Comparison of ENCODE assay signal across 8 cellular contexts in the genomic region with DNA sequence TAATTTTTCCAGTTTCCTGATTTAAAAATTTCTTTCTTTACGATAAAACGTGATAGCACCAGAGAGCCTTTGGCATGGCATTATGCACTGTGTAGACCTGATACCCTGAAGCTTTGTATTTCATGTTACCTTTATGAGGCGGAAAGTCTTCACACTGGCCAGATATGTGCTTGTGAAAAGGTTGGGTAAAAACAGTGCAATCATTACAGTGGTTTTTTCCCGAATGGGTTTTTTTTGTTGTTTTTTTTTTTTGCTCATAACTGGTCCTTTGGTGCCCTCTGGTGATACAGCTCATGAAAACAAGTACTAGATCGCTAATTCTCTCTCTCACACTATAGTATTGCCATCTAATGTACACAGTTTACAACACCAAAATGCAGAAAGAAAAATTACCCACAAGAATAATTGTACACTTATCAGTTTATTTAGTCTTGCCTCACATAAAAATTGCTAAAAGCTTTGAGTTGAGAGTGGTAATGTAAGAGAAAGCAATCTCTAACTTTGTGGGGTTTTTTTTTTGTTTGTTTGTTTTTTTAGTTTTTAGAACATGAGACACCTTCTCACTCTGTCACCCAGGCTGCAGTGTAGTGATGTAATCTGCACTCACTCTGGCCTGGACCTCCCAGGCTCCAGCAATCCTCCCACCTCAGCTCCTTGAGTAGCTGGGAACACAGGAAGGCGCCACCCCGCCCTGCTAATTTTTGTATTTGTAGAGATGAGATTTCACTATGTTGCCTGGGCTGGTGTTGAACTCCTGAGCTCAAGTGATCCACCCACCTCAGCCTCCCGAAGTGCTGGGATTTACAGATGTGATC. TPM values are rescaled to one million over a fixed set of nuclear protein-coding genes. Genes with fewer than 3 reads are reported as not detected.
DNase-seq lines count a peak whose midpoint lies in the region; ATAC-seq, FAIRE-seq and TF ChIP-seq lines count a peak whose summit lies in the region.

No MANE protein-coding gene starts in this region.

- TF ChIP-seq CTCF in HEK293 (tag by site-specific recombination; IDR thresholded peaks at IDR 0.05) = peak; percentile 25; the same call in 1 of the 2 replicates
- peak; percentile 52 for TF ChIP-seq CTCF in bronchial epithelial cell (IDR thresholded peaks at IDR 0.05; ENCODE audit: insufficient read depth, low read length, severe bottlenecking)
- TF ChIP-seq CTCF in upper lobe of left lung (IDR thresholded peaks at IDR 0.05) = peak in 4 of 6 experiments; percentile 9 to 36 (median 23)

- ATAC-seq in left lobe of liver = peak; percentile 86
- ATAC-seq in upper lobe of left lung (ENCODE audit: low FRiP score in 2 of 2) = peak; percentile 61 to 75

- H3K4me3 ChIP-seq in HEK293 (ENCODE audit: low read depth, low read length) (no peak overlapping the region), bronchial epithelial cell (ENCODE audit: low read depth, low read length) (no peak overlapping the region), upper lobe of left lung (no peak overlapping the region)

- H3K27ac ChIP-seq in HEK293 (ENCODE audit: extremely low read depth, low read depth, low read length) (no peak overlapping the region), upper lobe of left lung (no peak overlapping the region)

- CTCF ChIA-PET in HEK293 (lab: Yijun Ruan, JAX) = interaction anchor here (0.6 to 2.7 kb wide), 20 partner anchors 10 to 862 kb away, joined by 3 to 21 read pairs (median 4); no protein-coding TSS in a partner anchor

- whole genome bisulfite sequencing in upper lobe of left lung, 2 donors = 43 to 48% methylated on average over 8 of the region's 8 CpGs

- no peak for TF ChIP-seq EP300 in upper lobe of left lung (IDR thresholded peaks at IDR 0.05)

- peak; percentile 45 for DNase-seq in SIG-M5 treated with dmso at 0.1 percent for 504 hours (lab: John Stamatoyannopoulos, UW; ENCODE audit: unreplicated experiment)
- DNase-seq in SIG-M5 (lab: John Stamatoyannopoulos, UW) = no peak
- DNase-seq in NCI-H2171 treated with DMSO at 0.1 percent for 48 hours (lab: John Stamatoyannopoulos, UW) = peak; percentile 28
- peak; percentile 40 for DNase-seq in bronchial epithelial cell (ENCODE audit: low read depth)
- DNase-seq in left lobe of liver (ENCODE audit: low spot score) = no peak
- no peak for DNase-seq in upper lobe of left lung
- DNase-seq in NCI-H774 (lab: John Stamatoyannopoulos, UW) = no peak

- H3K36me3 ChIP-seq in HEK293 (ENCODE audit: control insufficient read depth in 2 of 2, insufficient read depth in 1 of 2, low read length in 2 of 2) (no peaks in the 10 kb centered on the region), bronchial epithelial cell (ENCODE audit: control insufficient read depth, insufficient read depth, low read length) (no peaks in the 10 kb centered on the region), upper lobe of left lung (no peaks in the 10 kb centered on the region)

- H3K9me3 ChIP-seq in HEK293 (ENCODE audit: control insufficient read depth, insufficient read depth, low read depth, low read length) (no peaks in the 10 kb centered on the region), upper lobe of left lung (peaks cover 3 to 20% (median 9%) of the 10 kb centered on the region in 4 donors)

- no peak for TF ChIP-seq POLR2A in upper lobe of left lung (IDR thresholded peaks at IDR 0.05)

- H3K27me3 ChIP-seq in bronchial epithelial cell (ENCODE audit: control insufficient read depth, insufficient read depth, low read length) = no peaks in the 10 kb centered on the region
- H3K27me3 ChIP-seq in upper lobe of left lung = no peaks in the 10 kb centered on the region

- FAIRE-seq in bronchial epithelial cell (lab: Jason Lieb, UNC) = no peak

- H3K4me1 ChIP-seq in HEK293 (ENCODE audit: control insufficient read depth, insufficient read depth, low read length) = no peaks in the 10 kb centered on the region
- H3K4me1 ChIP-seq in upper lobe of left lung = no peaks in the 10 kb centered on the region

- POLR2A ChIA-PET in HEK293 (lab: Yijun Ruan, JAX) = no interaction called here

TF ChIP-seq in HEK293, 187 proteins besides CTCF, POLR2A, EP300 and RAD21:
- TF ChIP-seq ZNF560 (tag by site-specific recombination; IDR thresholded peaks at IDR 0.05; ENCODE audit: borderline replicate concordance) (no peak), ZXDB (tag by site-specific recombination; IDR thresholded peaks at IDR 0.05) (no peak), ZNF140 (tag by site-specific recombination; IDR thresholded peaks at IDR 0.05) (no peak), ZFP37 (tag by site-specific recombination; IDR thresholded peaks at IDR 0.05) (no peak), ZNF335 (tag by site-specific recombination; conservative IDR thresholded peaks at IDR 0.05) (no peak; the same call in 1 of the 2 replicates), WT1 (tag by site-specific recombination; IDR thresholded peaks at IDR 0.05) (no peak), HOXC10 (CRISPR knock-in tag; IDR thresholded peaks at IDR 0.05) (no peak), ZNF660 (tag by site-specific recombination; IDR thresholded peaks at IDR 0.05) (0 out of 2 replicates have a peak, but pooled peaks have one; percentile 42), ZNF654 (tag by site-specific recombination; IDR thresholded peaks at IDR 0.05; ENCODE audit: low read depth) (peak; percentile 86), GLIS1 (tag by site-specific recombination; IDR thresholded peaks at IDR 0.05) (peak; percentile 32; the same call in 1 of the 2 replicates), ZNF621 (tag by site-specific recombination; IDR thresholded peaks at IDR 0.05) (no peak), ZNF155 (tag by site-specific recombination; IDR thresholded peaks at IDR 0.05) (no peak), ZNF571 (tag by site-specific recombination; IDR thresholded peaks at IDR 0.05) (no peak)
- TF ChIP-seq, protein P1, sequence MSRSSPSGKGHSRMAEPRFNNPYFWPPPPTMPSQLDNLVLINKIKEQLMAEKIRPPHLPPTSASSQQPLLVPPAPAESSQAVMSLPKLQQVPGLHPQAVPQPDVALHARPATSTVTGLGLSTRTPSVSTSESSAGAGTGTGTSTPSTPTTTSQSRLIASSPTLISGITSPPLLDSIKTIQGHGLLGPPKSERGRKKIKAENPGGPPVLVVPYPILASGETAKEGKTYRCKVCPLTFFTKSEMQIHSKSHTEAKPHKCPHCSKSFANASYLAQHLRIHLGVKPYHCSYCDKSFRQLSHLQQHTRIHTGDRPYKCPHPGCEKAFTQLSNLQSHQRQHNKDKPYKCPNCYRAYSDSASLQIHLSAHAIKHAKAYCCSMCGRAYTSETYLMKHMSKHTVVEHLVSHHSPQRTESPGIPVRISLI (tag by site-specific recombination; IDR thresholded peaks at IDR 0.05) = peak; percentile 95
- TF ChIP-seq, protein P2, sequence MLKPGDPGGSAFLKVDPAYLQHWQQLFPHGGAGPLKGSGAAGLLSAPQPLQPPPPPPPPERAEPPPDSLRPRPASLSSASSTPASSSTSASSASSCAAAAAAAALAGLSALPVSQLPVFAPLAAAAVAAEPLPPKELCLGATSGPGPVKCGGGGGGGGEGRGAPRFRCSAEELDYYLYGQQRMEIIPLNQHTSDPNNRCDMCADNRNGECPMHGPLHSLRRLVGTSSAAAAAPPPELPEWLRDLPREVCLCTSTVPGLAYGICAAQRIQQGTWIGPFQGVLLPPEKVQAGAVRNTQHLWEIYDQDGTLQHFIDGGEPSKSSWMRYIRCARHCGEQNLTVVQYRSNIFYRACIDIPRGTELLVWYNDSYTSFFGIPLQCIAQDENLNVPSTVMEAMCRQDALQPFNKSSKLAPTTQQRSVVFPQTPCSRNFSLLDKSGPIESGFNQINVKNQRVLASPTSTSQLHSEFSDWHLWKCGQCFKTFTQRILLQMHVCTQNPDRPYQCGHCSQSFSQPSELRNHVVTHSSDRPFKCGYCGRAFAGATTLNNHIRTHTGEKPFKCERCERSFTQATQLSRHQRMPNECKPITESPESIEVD (tag by site-specific recombination; IDR thresholded peaks at IDR 0.05) = 0 out of 2 replicates have a peak, but pooled peaks have one; percentile 16

RNA-seq across cellular contexts. Expression of a gene that starts 21.3 kb away (rescaled TPM):
- total RNA-seq in bronchial epithelial cell (140 and 143 TPM in 2 replicates), left lobe of liver (108 TPM), upper lobe of left lung (100 to 1,000 TPM in 3 of 6 donors, 10 to 100 TPM in 3; 47.1 to 157 (median 90.3) TPM)

Comparison
In these comparisons a context has a peak if more than half of its experiments do, and no peak if none do; other contexts are left out.
1. DNase-seq: peak in SIG-M5 treated with dmso at 0.1 percent for 504 hours (single experiment), NCI-H2171 treated with DMSO at 0.1 percent for 48 hours (single experiment) and bronchial epithelial cell (single experiment); none in SIG-M5 (single experiment), left lobe of liver (single experiment), upper lobe of left lung (0 of 2) and NCI-H774 (single experiment).
2. Peak in every context shown above with its lines, with median percentiles within 50 percentile points of each other: CTCF ChIP-seq.